ENCODE assay signal across 36 cellular contexts in the genomic region with DNA sequence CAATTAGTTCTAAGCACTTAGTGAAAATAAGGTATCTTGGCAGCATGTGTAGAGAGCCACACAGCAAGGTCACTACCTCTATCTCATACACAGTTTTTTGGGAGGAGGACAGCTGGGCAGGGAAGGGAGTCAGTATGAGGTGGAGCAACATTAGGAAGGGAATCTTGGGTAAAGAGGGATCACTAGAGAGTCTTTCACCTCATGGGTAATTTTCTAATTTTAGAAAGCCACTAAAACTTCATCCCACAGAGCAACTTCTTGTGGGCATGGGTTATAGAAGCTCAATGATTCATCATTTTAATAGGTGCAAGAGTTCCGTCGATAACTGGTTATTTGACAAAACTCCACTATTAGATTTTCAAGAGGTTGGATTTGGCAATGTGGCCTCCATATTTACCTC. TPM values are rescaled to one million over a fixed set of nuclear protein-coding genes. Genes with fewer than 3 reads are reported as not detected.
"Had no signal": no experiment of that assay in that cellular context is flagged by ENCODE, and none has a peak within 500 bp of the region (broad histone marks: within the 10 kb centered on the region; RNA-seq: fewer than 3 reads in every experiment).

No MANE protein-coding gene starts in this region.

- H3K9me3 ChIP-seq: MG63, Peyer's patch had no signal

- H3K27ac ChIP-seq: brain microvascular endothelial cell, Peyer's patch, VCaP had no signal

- H3K4me1 ChIP-seq: Peyer's patch had no signal

- DNase-seq: activated CD4-positive, alpha-beta memory T cell treated with anti-CD3 and anti-CD28 coated beads, Interleukin-2, amount 10 ng/mL, durations not matched to agents 7 days and 5 days; activated CD4-positive, alpha-beta T cell treated with anti-CD3 and anti-CD28 coated beads for 1 hour; activated CD4-positive, alpha-beta T cell treated with anti-CD3 and anti-CD28 coated beads for 48 hours; activated CD4-positive, CD25-positive, alpha-beta regulatory T cell; activated CD8-positive, alpha-beta memory T cell treated with anti-CD3 and anti-CD28 coated beads for 24 hours; activated CD8-positive, alpha-beta memory T cell treated with anti-CD3 and anti-CD28 coated beads, Interleukin-2, amount 10 ng/mL, durations not matched to agents 7 days and 5 days; activated CD8-positive, alpha-beta memory T cell treated with anti-CD3 and anti-CD28 coated beads, Interleukin-2, amount 50 U/mL, for 48 hours; activated effector memory CD4-positive, alpha-beta T cell treated with Interleukin-2 at 50 U/mL for 16 hours; activated naive CD4-positive, alpha-beta T cell treated with anti-CD3 and anti-CD28 coated beads, Interleukin-2, amount 50 U/mL, for 16 hours; activated naive CD8-positive, alpha-beta T cell treated with anti-CD3 and anti-CD28 coated beads for 36 hours; activated T-cell treated with anti-CD3 and anti-CD28 coated beads, Interleukin-2, amount 50 U/mL, for 48 hours; amniotic stem cell; aorta; brain microvascular endothelial cell; Kasumi-1; KG1; MG63; NCI-H1048; NCI-H1105 treated with DMSO at 0.1 percent for 48 hours; NCI-H1436 treated with DMSO at 0.1 percent for 48 hours; NCI-H1694 treated with DMSO at 0.1 percent for 48 hours; NCI-H2029; NCI-H2107; NCI-H2171; NCI-H510A; NCI-H526; NCI-H748 treated with DMSO at 0.1 percent for 48 hours; NK-92 treated with Interleukin-12 subunit alpha and Interleukin-12 subunit beta, amount 100 ng/mL, for 24 hours; PC-3; Peyer's patch; RPMI8226; SW 1271; T-helper 1 cell; T-helper 2 cell; T-helper 9 cell had no signal

- H3K36me3 ChIP-seq: brain microvascular endothelial cell, MG63, Peyer's patch had no signal

- H3K4me3 ChIP-seq: MG63, Peyer's patch had no signal

- ATAC-seq: activated CD8-positive, alpha-beta memory T cell treated with anti-CD3 and anti-CD28 coated beads, Interleukin-2, amount 10 ng/mL, durations not matched to agents 7 days and 5 days; PC-3 had no signal

- H3K27me3 ChIP-seq: brain microvascular endothelial cell, Peyer's patch had no signal

- H3K4me3 Mint-ChIP-seq: activated CD4-positive, alpha-beta memory T cell treated with anti-CD3 and anti-CD28 coated beads, Interleukin-2, amount 10 ng/mL, durations not matched to agents 7 days and 5 days; activated CD8-positive, alpha-beta memory T cell treated with anti-CD3 and anti-CD28 coated beads, Interleukin-2, amount 10 ng/mL, durations not matched to agents 7 days and 5 days; activated naive CD8-positive, alpha-beta T cell treated with anti-CD3 and anti-CD28 coated beads for 36 hours had no signal

- H3K9me3 Mint-ChIP-seq: activated CD4-positive, alpha-beta memory T cell treated with anti-CD3 and anti-CD28 coated beads, Interleukin-2, amount 10 ng/mL, durations not matched to agents 7 days and 5 days; activated naive CD8-positive, alpha-beta T cell treated with anti-CD3 and anti-CD28 coated beads for 36 hours had no signal

- H3K36me3 Mint-ChIP-seq: activated naive CD8-positive, alpha-beta T cell treated with anti-CD3 and anti-CD28 coated beads for 36 hours had no signal

- H3K27ac Mint-ChIP-seq: activated CD4-positive, alpha-beta memory T cell treated with anti-CD3 and anti-CD28 coated beads, Interleukin-2, amount 10 ng/mL, durations not matched to agents 7 days and 5 days; activated CD8-positive, alpha-beta memory T cell treated with anti-CD3 and anti-CD28 coated beads, Interleukin-2, amount 10 ng/mL, durations not matched to agents 7 days and 5 days; activated naive CD8-positive, alpha-beta T cell treated with anti-CD3 and anti-CD28 coated beads for 36 hours had no signal

RNA-seq across cellular contexts. Expression of a gene that starts 2.5 kb away (rescaled TPM):
- total RNA-seq: activated CD4-positive, alpha-beta memory T cell treated with anti-CD3 and anti-CD28 coated beads, Interleukin-2, amount 10 ng/mL, durations not matched to agents 7 days and 5 days; activated CD8-positive, alpha-beta memory T cell treated with anti-CD3 and anti-CD28 coated beads, Interleukin-2, amount 10 ng/mL, durations not matched to agents 7 days and 5 days; activated naive CD8-positive, alpha-beta T cell treated with anti-CD3 and anti-CD28 coated beads for 36 hours; aorta; PC-3; Peyer's patch had no signal
